8 cellular contexts compared by ENCODE assay signal in genomic region chr2:47272031-47272864, GRCh38.
DNase-seq lines count a peak whose midpoint lies in the region; ATAC-seq, FAIRE-seq and TF ChIP-seq lines count a peak whose summit lies in the region.

No MANE protein-coding gene starts in this region.

- peak; percentile 91 for ATAC-seq in WTC11
- ATAC-seq in GM21447 (IDR thresholded peaks at IDR 0.05; ENCODE audit: unreplicated experiment): no peak

- peak overlapping the region; percentile 68 for H3K4me3 Mint-ChIP-seq in WTC11

- H3K9me3 ChIP-seq in ES-I3 (ENCODE audit: control insufficient read depth, insufficient read depth, low read length) (no peaks in the 10 kb centered on the region), HEK293 (ENCODE audit: control insufficient read depth, insufficient read depth, low read depth, low read length) (no peaks in the 10 kb centered on the region)

- no peaks in the 10 kb centered on the region for H3K27me3 Mint-ChIP-seq in WTC11 (ENCODE audit: low read depth)

- H3K27ac ChIP-seq in HEK293 (ENCODE audit: extremely low read depth, low read depth, low read length): peak overlapping the region; percentile 2; the same call in 1 of the 2 replicates

- peak overlapping the region; percentile 39; the same call in 1 of the 2 replicates for H3K9ac ChIP-seq in ES-I3 (ENCODE audit: low read depth, low read length)

- POLR2A ChIA-PET in HEK293 (lab: Yijun Ruan, JAX): interaction anchor here (1.1 kb wide), 1 partner anchor 64 kb away, joined by 3 read pairs; no protein-coding TSS in a partner anchor
- POLR2A ChIA-PET in WTC11 (lab: Charles Lee): no interaction called here

- DNase-seq in NCI-H1694 treated with DMSO at 0.1 percent for 48 hours (lab: John Stamatoyannopoulos, UW) (peak; percentile 32), WTC11 (ENCODE audit: low spot score) (peak; percentile 85), bronchial epithelial cell (ENCODE audit: low read depth) (no peak), iris pigment epithelial cell (ENCODE audit: low read depth) (peak; percentile 51)
- peak; percentile 25 to 27 for DNase-seq in stimulated activated CD4-positive, alpha-beta T cell treated with anti-CD3 and anti-CD28 coated beads, Interleukin-12 subunit alpha, Interleukin-12 subunit beta, amount 100 ng/mL, for 24 hours (ENCODE audit: low read depth in 2 of 2)

- TF ChIP-seq CTCF in HEK293 (tag by site-specific recombination; IDR thresholded peaks at IDR 0.05) (peak; percentile 97), WTC11 (IDR thresholded peaks at IDR 0.05) (peak; percentile 99), bronchial epithelial cell (IDR thresholded peaks at IDR 0.05; ENCODE audit: insufficient read depth, low read length, severe bottlenecking) (peak; percentile 98)

- H3K27ac Mint-ChIP-seq in WTC11: no peak overlapping the region

- H3K36me3 ChIP-seq in ES-I3 (ENCODE audit: insufficient read depth, low read length) (no peaks in the 10 kb centered on the region), HEK293 (ENCODE audit: control insufficient read depth in 2 of 2, insufficient read depth in 1 of 2, low read length in 2 of 2) (no peaks in the 10 kb centered on the region), bronchial epithelial cell (ENCODE audit: control insufficient read depth, insufficient read depth, low read length) (no peaks in the 10 kb centered on the region)

- H3K9me3 Mint-ChIP-seq in WTC11: no peaks in the 10 kb centered on the region

- H3K4me1 Mint-ChIP-seq in WTC11: peaks cover 51% of the 10 kb centered on the region

- FAIRE-seq in bronchial epithelial cell (lab: Jason Lieb, UNC): no peak

- CTCF ChIA-PET in HEK293 (lab: Yijun Ruan, JAX) (interaction anchor here (0.6 to 4.9 kb wide), 19 partner anchors 13 to 1468 kb away, joined by 3 to 33 read pairs (median 3); no protein-coding TSS in a partner anchor), WTC11 (lab: Charles Lee) (interaction anchor here (0.6 to 3.1 kb wide), 26 partner anchors 8 to 342 kb away, joined by 3 to 16 read pairs (median 4); no protein-coding TSS in a partner anchor)

- H3K4me3 ChIP-seq in HEK293 (ENCODE audit: low read depth, low read length): peak overlapping the region; percentile 28
- peak overlapping the region; percentile 19 for H3K4me3 ChIP-seq in bronchial epithelial cell (ENCODE audit: low read depth, low read length)

- no peaks in the 10 kb centered on the region for H3K27me3 ChIP-seq in bronchial epithelial cell (ENCODE audit: control insufficient read depth, insufficient read depth, low read length)

- H3K4me1 ChIP-seq in ES-I3 (ENCODE audit: insufficient read depth, low read length) (peaks cover 20% of the 10 kb centered on the region), HEK293 (ENCODE audit: control insufficient read depth, insufficient read depth, low read length) (peaks cover 3% of the 10 kb centered on the region; the same call in 1 of the 2 replicates)

- no peaks in the 10 kb centered on the region for H3K36me3 Mint-ChIP-seq in WTC11

TF ChIP-seq in HEK293, 187 proteins besides CTCF, POLR2A, EP300 and RAD21 (continues in another document):
- 0 out of 2 replicates have a peak, but pooled peaks have one; percentile 19 for TF ChIP-seq ZNF692 (tag by site-specific recombination; IDR thresholded peaks at IDR 0.05)
- no peak for TF ChIP-seq ZNF416 (tag by site-specific recombination; IDR thresholded peaks at IDR 0.05)
- no peak for TF ChIP-seq ZNF513 (tag by site-specific recombination; IDR thresholded peaks at IDR 0.05)
- peak; percentile 72 for TF ChIP-seq KLF16 (tag by site-specific recombination; IDR thresholded peaks at IDR 0.05)

TF ChIP-seq in WTC11, 78 proteins besides CTCF, POLR2A, EP300 and RAD21 (continues in another document):
- TF ChIP-seq FOXP4 (CRISPR knock-in tag; IDR thresholded peaks at IDR 0.05): no peak
- no peak for TF ChIP-seq AR (CRISPR knock-in tag; IDR thresholded peaks at IDR 0.05)
- no peak for TF ChIP-seq ZNF232 (CRISPR knock-in tag; IDR thresholded peaks at IDR 0.05)
- TF ChIP-seq HMGXB4 (CRISPR knock-in tag; IDR thresholded peaks at IDR 0.05): peak; percentile 74
- TF ChIP-seq GABPB1 (CRISPR knock-in tag; IDR thresholded peaks at IDR 0.05): peak; percentile 68; the same call in 1 of the 2 replicates
- peak; percentile 6; the same call in 1 of the 2 replicates for TF ChIP-seq ZNF423 (CRISPR knock-in tag; IDR thresholded peaks at IDR 0.05)
- TF ChIP-seq USF2 (CRISPR knock-in tag; IDR thresholded peaks at IDR 0.05): no peak
- TF ChIP-seq KAT7 (CRISPR knock-in tag; IDR thresholded peaks at IDR 0.05; ENCODE audit: borderline replicate concordance): peak; percentile 73; the same call in 1 of the 2 replicates
- no peak for TF ChIP-seq JAZF1 (CRISPR knock-in tag; IDR thresholded peaks at IDR 0.05)
- no peak for TF ChIP-seq ELF4 (CRISPR knock-in tag; IDR thresholded peaks at IDR 0.05; ENCODE audit: low read depth)
- TF ChIP-seq IRF1 (CRISPR knock-in tag; IDR thresholded peaks at IDR 0.05): no peak
- TF ChIP-seq ZNF317 (CRISPR knock-in tag; IDR thresholded peaks at IDR 0.05; ENCODE audit: borderline replicate concordance, low read depth): no peak
- no peak for TF ChIP-seq MXD4 (CRISPR knock-in tag; IDR thresholded peaks at IDR 0.05; ENCODE audit: borderline replicate concordance)
- TF ChIP-seq FOXP1 (CRISPR knock-in tag; IDR thresholded peaks at IDR 0.05; ENCODE audit: borderline replicate concordance): peak; percentile 66; the same call in 1 of the 2 replicates
- TF ChIP-seq MAX (CRISPR knock-in tag; IDR thresholded peaks at IDR 0.05): peak; percentile 71; the same call in 1 of the 2 replicates
